Comparison of ENCODE assay signal across 1 cellular context in genomic region chr16:1791256-1791942, GRCh38.
TF ChIP-seq lines count a peak whose summit lies in the region.

No MANE protein-coding gene starts in this region.

TF ChIP-seq in H1, 55 proteins besides CTCF, POLR2A, EP300 and RAD21:
- TF ChIP-seq E2F6 (IDR thresholded peaks at IDR 0.05) (no peak), SIX5 (IDR thresholded peaks at IDR 0.05; ENCODE audit: low read depth, low read length) (no peak), TCF12 (IDR thresholded peaks at IDR 0.05; ENCODE audit: low read depth, low read length) (no peak), SP2 (IDR thresholded peaks at IDR 0.05; ENCODE audit: low read length) (no peak), CEBPB (IDR thresholded peaks at IDR 0.05; ENCODE audit: low read depth, low read length) (no peak), BACH1 (IDR thresholded peaks at IDR 0.05; ENCODE audit: low read length) (no peak), MAFK (IDR thresholded peaks at IDR 0.05; ENCODE audit: low read depth, low read length) (no peak), SAP30 (IDR thresholded peaks at IDR 0.05; ENCODE audit: insufficient read depth, insufficient replicate concordance, low read length) (no peak), KDM1A (IDR thresholded peaks at IDR 0.05; ENCODE audit: borderline replicate concordance, low read length) (no peak), ATF2 (IDR thresholded peaks at IDR 0.05; ENCODE audit: low read length) (no peak), SIRT6 (IDR thresholded peaks at IDR 0.05; ENCODE audit: low read length) (no peak), TBP (IDR thresholded peaks at IDR 0.05; ENCODE audit: low read depth, low read length) (no peak), ASH2L (IDR thresholded peaks at IDR 0.05; ENCODE audit: low read length) (no peak), POLR2AphosphoS5 (IDR thresholded peaks at IDR 0.05; ENCODE audit: low read depth, low read length) (no peak), EGR1 (IDR thresholded peaks at IDR 0.05; ENCODE audit: borderline replicate concordance, low read depth, low read length) (no peak), MAX (IDR thresholded peaks at IDR 0.05) (no peak), POU5F1 (IDR thresholded peaks at IDR 0.05; ENCODE audit: low read depth, low read length) (no peak), HDAC2 (IDR thresholded peaks at IDR 0.05; ENCODE audit: borderline replicate concordance in 1 of 2, low read depth in 2 of 2, low read length in 2 of 2) (no peak), RFX5 (IDR thresholded peaks at IDR 0.05; ENCODE audit: borderline replicate concordance, low read depth, low read length) (no peak)
